1 cellular context compared by ENCODE assay signal in the genomic region with DNA sequence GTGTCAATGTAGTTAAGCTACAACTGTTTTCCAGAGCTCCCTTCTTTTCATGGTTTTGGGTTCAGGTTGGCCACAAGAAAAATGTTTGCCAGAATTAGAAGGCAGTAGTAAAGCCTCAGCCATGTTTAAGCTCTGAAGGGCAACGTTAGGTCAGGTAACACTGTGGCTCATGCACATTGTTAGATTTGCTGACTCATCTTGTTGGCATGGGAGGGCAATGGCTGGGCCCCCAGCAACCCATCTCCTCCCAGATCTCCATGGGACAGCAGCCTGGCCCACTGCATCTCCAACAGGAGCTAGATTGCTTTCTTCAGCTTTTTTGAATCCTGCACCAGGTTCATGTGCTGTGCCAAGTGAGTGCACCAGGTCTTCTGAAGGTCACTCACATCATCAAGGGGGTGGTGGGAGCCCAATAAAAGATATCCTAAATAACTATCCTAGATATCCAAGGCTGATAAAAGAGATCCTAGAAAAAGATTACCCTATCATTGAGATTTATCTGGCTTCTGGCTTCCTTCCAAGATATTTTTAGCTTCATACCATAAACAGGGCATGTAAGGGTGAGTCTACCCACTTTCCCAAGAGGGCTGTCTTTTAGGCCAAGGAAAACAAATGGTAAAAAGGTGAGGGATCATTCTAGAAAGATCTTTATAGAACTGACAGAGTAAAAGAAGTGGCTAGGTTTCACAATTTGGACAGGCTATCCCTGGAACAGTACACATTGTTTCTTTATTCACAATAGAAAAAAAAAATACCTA.
TF ChIP-seq lines count a peak whose summit lies in the region.

No MANE protein-coding gene starts in this region.

TF ChIP-seq in H1, 55 proteins besides CTCF, POLR2A, EP300 and RAD21:
- TF ChIP-seq SIX5 (IDR thresholded peaks at IDR 0.05; ENCODE audit: low read depth, low read length) (no peak), MAFK (IDR thresholded peaks at IDR 0.05; ENCODE audit: low read depth, low read length) (peak; percentile 60; the same call in 1 of the 2 replicates)
